Comparison of ENCODE assay signal across 8 cellular contexts in the genomic region with DNA sequence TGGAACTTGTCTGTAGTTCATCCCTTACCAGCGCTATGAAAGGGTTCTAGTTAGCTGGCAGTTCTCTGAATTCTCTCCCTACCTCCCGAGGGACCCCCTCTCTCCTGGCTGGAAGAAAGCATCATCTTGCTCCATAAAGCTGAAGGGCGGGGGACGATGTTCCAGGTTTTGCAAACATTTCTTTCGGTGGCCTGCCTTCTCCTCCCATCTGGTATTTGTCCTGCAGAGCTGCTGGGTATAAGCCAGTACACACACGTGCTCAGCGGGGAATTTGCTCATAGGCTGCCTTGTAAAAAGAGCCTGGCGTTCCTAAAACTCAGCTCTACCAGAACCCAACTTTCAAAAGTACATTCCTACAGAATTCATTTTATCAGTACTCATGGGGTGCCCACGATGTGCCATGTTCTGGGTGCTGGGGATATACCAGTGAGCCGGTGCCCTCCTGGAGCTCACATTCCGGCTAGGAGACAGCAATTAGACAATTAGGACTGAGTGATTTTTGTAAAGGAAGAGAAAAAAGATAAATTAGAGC. TPM values are rescaled to one million over a fixed set of nuclear protein-coding genes. Genes with fewer than 3 reads are reported as not detected.
DNase-seq lines count a peak whose midpoint lies in the region; ATAC-seq and TF ChIP-seq lines count a peak whose summit lies in the region.

No MANE protein-coding gene starts in this region.

- DNase-seq in COR-L47 (lab: John Stamatoyannopoulos, UW) (peak; percentile 41), LoVo (ENCODE audit: low spot score) (peak; percentile 13), Right ventricle myocardium superior (peak; percentile 68), omental fat pad (ENCODE audit: low spot score) (no peak), glomerular visceral epithelial cell (ENCODE audit: extremely low spot score) (no peak), NCI-H128 (lab: John Stamatoyannopoulos, UW; ENCODE audit: unreplicated experiment) (no peak)

- intact Hi-C loops in Right ventricle myocardium superior (cut with DNase I): loop anchor here (5.0 kb wide), 1 partner anchor 50 kb away; no protein-coding TSS in a partner anchor

- no peak for TF ChIP-seq CTCF in omental fat pad (IDR thresholded peaks at IDR 0.05)

- ATAC-seq in Right ventricle myocardium superior (ENCODE audit: poor library complexity) (peak; percentile 88), omental fat pad (ENCODE audit: low FRiP score) (peak; percentile 42), GM21737 (IDR thresholded peaks at IDR 0.05; ENCODE audit: unreplicated experiment) (no peak)

- peaks cover 10% of the 10 kb centered on the region for H3K36me3 Mint-ChIP-seq in activated naive CD8-positive, alpha-beta T cell

- H3K9me3 Mint-ChIP-seq in activated naive CD8-positive, alpha-beta T cell (ENCODE audit: low read depth): no peaks in the 10 kb centered on the region

- H3K4me1 Mint-ChIP-seq in activated naive CD8-positive, alpha-beta T cell (ENCODE audit: low read depth): peaks cover 32% of the 10 kb centered on the region

- H3K27me3 Mint-ChIP-seq in activated naive CD8-positive, alpha-beta T cell: no peaks in the 10 kb centered on the region

- peak overlapping the region; percentile 91 for H3K4me3 Mint-ChIP-seq in activated naive CD8-positive, alpha-beta T cell

- peak overlapping the region; percentile 93 for H3K27ac Mint-ChIP-seq in activated naive CD8-positive, alpha-beta T cell

RNA-seq across cellular contexts. Expression of gene MRPL58, which starts 0.6 kb away (rescaled TPM):
- total RNA-seq in Right ventricle myocardium superior (46.6 TPM), omental fat pad (10 to 100 TPM; 28.0 to 48.5 (median 42.6) TPM)

RNA-seq across cellular contexts. Expression of gene CDR2L, which starts 24.4 kb away (rescaled TPM):
- total RNA-seq in Right ventricle myocardium superior (18.4 TPM), omental fat pad (10 to 100 TPM in 2 of 4 donors, 1 to 10 TPM in 2; 8.5 to 23.2 (median 10.1) TPM)

RNA-seq across cellular contexts. Expression of gene ATP5PD, which starts 34.9 kb away (rescaled TPM):
- total RNA-seq in Right ventricle myocardium superior: 832 TPM
- 100 to 1,000 TPM; 159 to 394 (median 233) TPM for total RNA-seq in omental fat pad

RNA-seq across cellular contexts. Expression of gene KCTD2, which starts 35.2 kb away (rescaled TPM):
- total RNA-seq in Right ventricle myocardium superior (23.8 TPM), omental fat pad (10 to 100 TPM; 23.6 to 46.1 (median 34.6) TPM)

RNA-seq across cellular contexts. Expression of gene HID1, which starts 39.3 kb away (rescaled TPM):
- total RNA-seq in Right ventricle myocardium superior (9.0 TPM), omental fat pad (10 to 100 TPM in 1 of 4 donors, 1 to 10 TPM in 3; 4.0 to 24.1 (median 6.1) TPM)

Comparison
In these comparisons a context has a peak if more than half of its experiments do, and no peak if none do; other contexts are left out.
1. DNase-seq: peak in COR-L47 (single experiment), LoVo (single experiment) and Right ventricle myocardium superior (single experiment); none in omental fat pad (single experiment), glomerular visceral epithelial cell (single experiment) and NCI-H128 (single experiment).